In genomic region chr3:72523409-72524172, GRCh38 we compare ENCODE assay signal across 9 cellular contexts.
A peak's percentile ranks its signal among the peaks of the same experiment; 100 is the strongest.
DNase-seq lines count a peak whose midpoint lies in the region; ATAC-seq, FAIRE-seq and TF ChIP-seq lines count a peak whose summit lies in the region.
"Had no signal": no experiment of that assay in that cellular context is flagged by ENCODE, and none has a peak within 500 bp of the region (broad histone marks: within the 10 kb centered on the region; RNA-seq: fewer than 3 reads in every experiment).

No MANE protein-coding gene starts in this region.

- 53 to 56% (median 56%) methylated on average over 8 to 9 of the region's 9 CpGs for WGBS in adrenal gland, 4 donors
- WGBS in sigmoid colon, 2 donors: 23 to 36% methylated on average over 9 of the region's 9 CpGs

- TF ChIP-seq POLR2A in GM12891 (IDR thresholded peaks at IDR 0.05; ENCODE audit: low read depth, low read length): 0 out of 2 replicates have a peak, but pooled peaks have one; percentile 41
- TF ChIP-seq POLR2A in adrenal gland (IDR thresholded peaks at IDR 0.05): no peak
- no peak for TF ChIP-seq POLR2A in sigmoid colon (IDR thresholded peaks at IDR 0.05)

- TF ChIP-seq EP300 in sigmoid colon (IDR thresholded peaks at IDR 0.05): no peak

- intact Hi-C loops in adrenal gland (cut with DNase I): no loop called here
- intact Hi-C loops in sigmoid colon (cut with DNase I): no loop called here

- H3K27ac ChIP-seq in HL-60 (replicated peaks): peak overlapping the region; percentile 53
- H3K27ac ChIP-seq in adrenal gland: peak overlapping the region in 1 of 5 donors; percentile 71
- H3K27ac ChIP-seq in sigmoid colon: no peak overlapping the region
- H3K27ac ChIP-seq: tibial artery had no signal

- peaks cover 0 to 5% of the 10 kb centered on the region in 2 donors for H3K4me1 ChIP-seq in adrenal gland (replicated peaks in 1 of 2)
- no peaks in the 10 kb centered on the region for H3K4me1 ChIP-seq in sigmoid colon
- H3K4me1 ChIP-seq: tibial artery had no signal

- no peak for TF ChIP-seq CTCF in HL-60 (IDR thresholded peaks at IDR 0.05; ENCODE audit: insufficient read depth, low read length)
- TF ChIP-seq CTCF in adrenal gland (IDR thresholded peaks at IDR 0.05): no peak
- no peak for TF ChIP-seq CTCF in sigmoid colon (IDR thresholded peaks at IDR 0.05)

- H3K36me3 Mint-ChIP-seq in immature natural killer cell: no peaks in the 10 kb centered on the region

- peak; percentile 96 for FAIRE-seq in GM12891 (lab: Jason Lieb, UNC)

- H3K27ac Mint-ChIP-seq in immature natural killer cell: peak overlapping the region in 3 of 6 donors; percentile 34 to 51 (median 38)

- ATAC-seq in GM21447 (IDR thresholded peaks at IDR 0.05; ENCODE audit: unreplicated experiment): peak; percentile 89

- H3K27me3 Mint-ChIP-seq in immature natural killer cell (ENCODE audit: low read depth in 3 of 3): peaks cover 0 to 3% (median 3%) of the 10 kb centered on the region in 3 donors

- no peak overlapping the region for H3K4me3 ChIP-seq in HL-60 (replicated peaks; ENCODE audit: insufficient read depth, low read length)
- H3K4me3 ChIP-seq in adrenal gland: no peak overlapping the region
- H3K4me3 ChIP-seq in sigmoid colon: no peak overlapping the region
- H3K4me3 ChIP-seq: tibial artery had no signal

- DNase-seq in GM12891 (ENCODE audit: insufficient read length, low spot score) (no peak), HL-60 (ENCODE audit: low read depth in 1 of 2, low spot score in 1 of 2) (peak; percentile 69 to 93), adrenal gland (peak in 5 of 7 donors; percentile 19 to 55 (median 30)), sigmoid colon (peak; percentile 67), NCI-H1092 (lab: John Stamatoyannopoulos, UW) (no peak), immature natural killer cell (no peak), foreskin melanocyte (no peak)

- peak overlapping the region in 2 of 5 donors; percentile 53 to 57 for H3K4me3 Mint-ChIP-seq in immature natural killer cell

- no peaks in the 10 kb centered on the region for H3K36me3 ChIP-seq in adrenal gland (replicated peaks in 1 of 2)
- no peaks in the 10 kb centered on the region for H3K36me3 ChIP-seq in sigmoid colon
- H3K36me3 ChIP-seq: tibial artery had no signal

- H3K9me3 ChIP-seq in adrenal gland (replicated peaks in 1 of 3) (no peaks in the 10 kb centered on the region), sigmoid colon (no peaks in the 10 kb centered on the region)
- H3K9me3 ChIP-seq: tibial artery had no signal

- no peaks in the 10 kb centered on the region for H3K9me3 Mint-ChIP-seq in immature natural killer cell

- H3K27me3 ChIP-seq in HL-60 (ENCODE audit: insufficient read depth, poor library complexity, severe bottlenecking) (no peaks in the 10 kb centered on the region), adrenal gland (no peaks in the 10 kb centered on the region), sigmoid colon (no peaks in the 10 kb centered on the region)

- H3K4me1 Mint-ChIP-seq in immature natural killer cell: peaks cover 12 to 15% of the 10 kb centered on the region in 2 donors

TF ChIP-seq in GM12891, 5 proteins besides CTCF, POLR2A, EP300 and RAD21:
- no peak for TF ChIP-seq TAF1 (IDR thresholded peaks at IDR 0.05; ENCODE audit: low read depth, low read length)
- TF ChIP-seq POLR2AphosphoS5 (IDR thresholded peaks at IDR 0.05; ENCODE audit: low read depth, low read length): no peak
- TF ChIP-seq PAX5 (IDR thresholded peaks at IDR 0.05; ENCODE audit: insufficient read depth, low read length, severe bottlenecking): no peak
- TF ChIP-seq POU2F2 (IDR thresholded peaks at IDR 0.05; ENCODE audit: low read depth, low read length): peak; percentile 50; the same call in 1 of the 2 replicates
- peak; percentile 99 for TF ChIP-seq SPI1 (IDR thresholded peaks at IDR 0.05; ENCODE audit: low read depth, low read length)
TF ChIP-seq in GM12891: peak in this region for 2.

Comparison
In these comparisons a context has a peak if more than half of its experiments do, and no peak if none do; other contexts are left out.
1. DNase-seq: peak in HL-60 (2 of 2), adrenal gland (5 of 7) and sigmoid colon (single experiment); none in GM12891 (single experiment), NCI-H1092 (single experiment), immature natural killer cell (0 of 3) and foreskin melanocyte (single experiment).